10 cellular contexts compared by ENCODE assay signal in the genomic region with DNA sequence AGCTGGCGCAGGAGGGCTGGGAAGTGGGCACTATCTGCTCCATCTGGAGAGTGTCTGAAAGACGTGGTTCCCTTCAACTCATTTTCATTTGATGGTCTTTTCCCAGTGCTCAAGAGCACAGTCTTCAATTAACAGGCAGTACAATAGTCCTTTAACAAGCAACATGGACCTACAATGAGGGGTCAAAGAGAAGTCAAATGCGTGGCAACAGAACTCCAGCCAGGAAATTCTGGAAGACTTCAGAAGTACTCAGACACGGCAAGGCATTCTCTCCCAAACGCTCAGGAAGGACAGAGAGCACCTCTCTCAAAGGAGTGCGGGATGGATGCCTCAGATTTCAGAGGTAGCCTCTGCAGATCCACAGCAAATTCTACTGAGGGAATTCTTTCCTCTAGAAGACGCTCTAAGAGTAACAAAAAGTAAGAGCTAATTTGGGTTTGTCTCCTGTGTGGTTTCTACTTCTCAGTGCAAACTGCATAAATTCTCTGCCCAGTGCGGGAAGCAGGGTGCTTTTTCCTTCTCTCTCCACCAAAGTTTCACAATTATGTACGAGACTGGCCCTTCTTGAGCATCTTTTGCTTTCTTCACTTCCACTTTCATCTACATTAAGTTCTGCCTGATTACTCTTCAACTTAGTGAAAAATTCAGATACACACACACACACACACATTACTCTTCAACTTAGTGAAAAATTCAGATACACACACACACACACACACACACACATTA. TPM values are rescaled to one million over a fixed set of nuclear protein-coding genes. Genes with fewer than 3 reads are reported as not detected.
DNase-seq lines count a peak whose midpoint lies in the region; ATAC-seq and TF ChIP-seq lines count a peak whose summit lies in the region.
"Had no signal": no experiment of that assay in that cellular context is flagged by ENCODE, and none has a peak within 500 bp of the region (broad histone marks: within the 10 kb centered on the region; RNA-seq: fewer than 3 reads in every experiment).

No MANE protein-coding gene starts in this region.

- H3K4me1 ChIP-seq in sigmoid colon, result peaks cover 0 to 93% (median 85%) of the 10 kb centered on the region in 4 donors

- H3K36me3 ChIP-seq in sigmoid colon (no peaks in the 10 kb centered on the region), MG63 (peaks cover 6% of the 10 kb centered on the region)

- no peak for TF ChIP-seq EP300 in sigmoid colon (IDR thresholded peaks at IDR 0.05)

- H3K9me3 ChIP-seq in sigmoid colon (no peaks in the 10 kb centered on the region), MG63 (no peaks in the 10 kb centered on the region)

- intact Hi-C loops in sigmoid colon (cut with DNase I), result loop anchor here (5.0 kb wide), 1 partner anchor 55 kb away; a partner anchor contains a TSS

- no peak for TF ChIP-seq CTCF in sigmoid colon (IDR thresholded peaks at IDR 0.05)

- 76 to 83% methylated on average over 9 of the region's 9 CpGs for WGBS in sigmoid colon, 2 donors

- H3K4me3 ChIP-seq in sigmoid colon (no peak overlapping the region), MG63 (no peak overlapping the region)

- H3K27me3 ChIP-seq in sigmoid colon, result no peaks in the 10 kb centered on the region
- H3K27me3 ChIP-seq in MG63, result no peaks in the 10 kb centered on the region

- H3K27ac ChIP-seq in sigmoid colon, result peak overlapping the region in 3 of 4 donors; percentile 42 to 85 (median 54)

- TF ChIP-seq POLR2A in sigmoid colon (IDR thresholded peaks at IDR 0.05), result no peak

- DNase-seq in SKM-1 treated with dmso at 0.1 percent for 144 hours (lab: John Stamatoyannopoulos, UW; ENCODE audit: unreplicated experiment), result peak; percentile 51
- DNase-seq in sigmoid colon, result no peak
- DNase-seq in MG63, result no peak
- DNase-seq in NCI-H446 (lab: John Stamatoyannopoulos, UW), result no peak
- no peak for DNase-seq in activated CD4-positive, alpha-beta T cell treated with anti-CD3 and anti-CD28 coated beads for 48 hours
- DNase-seq in SK-N-DZ (ENCODE audit: low spot score), result no peak
- DNase-seq: NCI-H510A had no signal

- ATAC-seq in GM18907 (IDR thresholded peaks at IDR 0.05; ENCODE audit: unreplicated experiment) (peak; percentile 82), HG02852 (IDR thresholded peaks at IDR 0.05; ENCODE audit: unreplicated experiment) (peak; percentile 74)
- ATAC-seq: activated T-helper 17 cell treated with anti-CD3 and anti-CD28 coated beads, Interleukin-2, amount 50 U/mL, for 72 hours had no signal

RNA-seq across cellular contexts. Expression of a gene that starts 56.4 kb away (rescaled TPM):
- 10 to 100 TPM; 21.4 to 34.9 (median 26.6) TPM for total RNA-seq in sigmoid colon
- polyA plus RNA-seq in sigmoid colon, result 10 to 100 TPM; 10.8 to 21.1 (median 19.0) TPM
- 14.0 and 15.3 TPM in 2 replicates for total RNA-seq in MG63 (2014; rRNA removed; shearing (Covaris generic); ENCODE audit: low replicate concordance)
- polyA plus RNA-seq in SK-N-DZ (2014; cell fraction: cytosol; rRNA removed), result 9.7 and 11.0 TPM in 2 replicates
- 9.2 and 9.8 TPM in 2 replicates for polyA plus RNA-seq in SK-N-DZ (2014; cell fraction: nucleus; rRNA removed)
